ENCODE assay signal across 14 cellular contexts in the genomic region with DNA sequence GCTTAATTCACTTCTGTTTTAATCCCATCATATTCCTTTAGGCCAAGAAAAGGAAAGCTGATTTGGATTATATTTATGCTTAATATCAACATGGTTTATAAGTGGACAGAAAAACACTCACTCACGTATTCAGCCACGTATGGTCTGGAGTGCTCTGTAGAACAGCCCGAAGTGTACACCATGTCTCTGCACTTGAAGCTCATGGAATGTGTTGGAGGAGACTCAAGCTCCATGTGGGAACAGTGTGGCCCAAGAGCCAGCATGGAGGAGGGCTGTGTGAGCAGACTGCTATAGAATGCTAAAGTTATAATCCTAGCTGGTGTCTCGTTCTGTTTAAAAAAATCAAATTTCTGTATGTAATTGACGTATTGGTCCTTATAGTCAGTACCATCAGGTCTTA. TPM values are rescaled to one million over a fixed set of nuclear protein-coding genes. Genes with fewer than 3 reads are reported as not detected.
A peak's percentile ranks its signal among the peaks of the same experiment; 100 is the strongest.
DNase-seq lines count a peak whose midpoint lies in the region; ATAC-seq and TF ChIP-seq lines count a peak whose summit lies in the region.
"Had no signal": no experiment of that assay in that cellular context is flagged by ENCODE, and none has a peak within 500 bp of the region (broad histone marks: within the 10 kb centered on the region; RNA-seq: fewer than 3 reads in every experiment).

No MANE protein-coding gene starts in this region.

- no peaks in the 10 kb centered on the region for H3K27me3 ChIP-seq in left lung
- no peaks in the 10 kb centered on the region for H3K27me3 ChIP-seq in upper lobe of right lung

- H3K27me3 Mint-ChIP-seq in endothelial cell (ENCODE audit: unreplicated experiment), result no peaks in the 10 kb centered on the region

- H3K36me3 ChIP-seq in left lung (peaks cover 0 to 64% of the 10 kb centered on the region in 2 donors), upper lobe of right lung (peaks cover 29% of the 10 kb centered on the region)

- intact Hi-C loops in Right ventricle myocardium superior (cut with DNase I) (no loop called here), cardiac septum (cut with DNase I) (no loop called here), left lung (cut with DNase I) (no loop called here), upper lobe of right lung (cut with DNase I) (no loop called here)

- H3K9me3 Mint-ChIP-seq in endothelial cell (ENCODE audit: unreplicated experiment), result no peaks in the 10 kb centered on the region
- H3K9me3 Mint-ChIP-seq: CD14-positive monocyte; CD8-positive, alpha-beta T cell had no signal

- no peaks in the 10 kb centered on the region for H3K36me3 Mint-ChIP-seq in endothelial cell (ENCODE audit: low read depth, unreplicated experiment)

- no peak overlapping the region for H3K4me3 Mint-ChIP-seq in endothelial cell (ENCODE audit: unreplicated experiment)
- H3K4me3 Mint-ChIP-seq: CD14-positive monocyte; CD8-positive, alpha-beta T cell had no signal

- DNase-seq in DMS53 (lab: John Stamatoyannopoulos, UW), result peak; percentile 24
- DNase-seq in DMS53 treated with DMSO at 0.1 percent for 48 hours (lab: John Stamatoyannopoulos, UW; ENCODE audit: unreplicated experiment), result no peak
- DNase-seq in Right ventricle myocardium superior, result no peak
- no peak for DNase-seq in cardiac septum (ENCODE audit: low spot score)
- DNase-seq in left lung, result no peak
- no peak for DNase-seq in upper lobe of right lung
- DNase-seq in endothelial cell (ENCODE audit: low spot score), result no peak
- DNase-seq: CD8-positive, alpha-beta T cell; DMS153; GF-D8; GM23248; H7 had no signal

- no peak overlapping the region for H3K27ac ChIP-seq in left lung
- H3K27ac ChIP-seq in upper lobe of right lung, result no peak overlapping the region
- H3K27ac ChIP-seq: GM23248 had no signal

- H3K4me1 Mint-ChIP-seq in endothelial cell (ENCODE audit: unreplicated experiment), result no peaks in the 10 kb centered on the region
- H3K4me1 Mint-ChIP-seq: CD14-positive monocyte had no signal

- no peak overlapping the region for H3K27ac Mint-ChIP-seq in endothelial cell (ENCODE audit: unreplicated experiment)
- H3K27ac Mint-ChIP-seq: CD8-positive, alpha-beta T cell had no signal

- H3K4me1 ChIP-seq in left lung (no peaks in the 10 kb centered on the region), upper lobe of right lung (no peaks in the 10 kb centered on the region)

- H3K4me3 ChIP-seq in left lung (no peak overlapping the region), upper lobe of right lung (no peak overlapping the region)
- H3K4me3 ChIP-seq: GM23248 had no signal

- ATAC-seq in Right ventricle myocardium superior (ENCODE audit: poor library complexity) (peak; percentile 98), left lung (peak; percentile 98), upper lobe of right lung (peak; percentile 97)
- ATAC-seq in activated CD4-positive, CD25-positive, alpha-beta regulatory T cell treated with anti-CD3 and anti-CD28 coated beads, Interleukin-2, amount 50 U/mL, for 24 hours, result no peak
- ATAC-seq: CD8-positive, alpha-beta T cell had no signal

- no peak for TF ChIP-seq CTCF in left lung (IDR thresholded peaks at IDR 0.05)
- no peak for TF ChIP-seq CTCF in upper lobe of right lung (IDR thresholded peaks at IDR 0.05)
- no peak for TF ChIP-seq CTCF in endothelial cell (IDR thresholded peaks at IDR 0.05; ENCODE audit: unreplicated experiment)

- H3K9me3 ChIP-seq in left lung (no peaks in the 10 kb centered on the region), upper lobe of right lung (no peaks in the 10 kb centered on the region)

RNA-seq across cellular contexts. Expression of gene OTULINL, which starts 32.9 kb away (rescaled TPM):
- total RNA-seq in Right ventricle myocardium superior (4.9 TPM), cardiac septum (1.8 TPM), left lung (10 to 100 TPM; 33.5 to 54.7 TPM), upper lobe of right lung (104 TPM), endothelial cell (ENCODE audit: unreplicated experiment) (5.8 TPM)

RNA-seq across cellular contexts. Expression of gene OTULIN, which starts 50.0 kb away (rescaled TPM):
- total RNA-seq in Right ventricle myocardium superior (23.1 TPM), cardiac septum (29.0 TPM), left lung (10 to 100 TPM; 31.1 to 34.3 TPM), upper lobe of right lung (30.0 TPM), endothelial cell (ENCODE audit: unreplicated experiment) (39.7 TPM)

Comparison
In these comparisons a context has a peak if more than half of its experiments do, and no peak if none do; other contexts are left out.
1. ATAC-seq: peak in Right ventricle myocardium superior (single experiment), left lung (single experiment) and upper lobe of right lung (single experiment); none in activated CD4-positive, CD25-positive, alpha-beta regulatory T cell treated with anti-CD3 and anti-CD28 coated beads, Interleukin-2, amount 50 U/mL, for 24 hours (0 of 2).